ENCODE assay signal across 27 cellular contexts in the genomic region with DNA sequence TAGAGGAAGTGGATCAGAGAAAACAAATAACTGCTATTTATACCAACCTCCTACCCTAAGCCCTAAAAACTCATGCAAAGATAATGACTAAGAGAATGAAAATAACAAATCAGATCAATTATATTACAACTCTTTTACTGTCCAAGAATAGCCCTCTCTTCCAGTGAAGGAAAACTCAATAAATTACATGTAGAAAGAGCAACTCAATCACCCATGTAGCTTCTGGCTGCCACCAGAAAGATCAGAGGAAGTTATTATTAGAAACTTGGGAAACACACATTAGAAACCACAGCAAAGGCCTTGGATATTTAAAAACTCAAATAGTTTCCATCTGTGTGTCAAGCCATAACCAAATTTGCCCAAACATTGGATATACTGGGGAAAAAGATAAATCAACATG.
DNase-seq lines count a peak whose midpoint lies in the region; ATAC-seq and TF ChIP-seq lines count a peak whose summit lies in the region.
"Had no signal": no experiment of that assay in that cellular context is flagged by ENCODE, and none has a peak within 500 bp of the region (broad histone marks: within the 10 kb centered on the region; RNA-seq: fewer than 3 reads in every experiment).

No MANE protein-coding gene starts in this region.

- H3K4me1 ChIP-seq in osteoblast (ENCODE audit: insufficient read depth, low read length) = peaks cover 36% of the 10 kb centered on the region
- H3K4me1 ChIP-seq: body of pancreas, colonic mucosa, parathyroid adenoma, Peyer's patch had no signal

- DNase-seq in AG10803 (ENCODE audit: low read depth) (peak; percentile 60), NOMO-1 treated with DMSO at 0.1 percent for 48 hours (lab: John Stamatoyannopoulos, UW; ENCODE audit: unreplicated experiment) (peak; percentile 73), coronary artery (ENCODE audit: low spot score) (no peak), osteoblast (ENCODE audit: insufficient read length, low spot score, missing footprints) (peak; percentile 39), KBM-7 (no peak), NCI-H1694 treated with DMSO at 0.1 percent for 48 hours (lab: John Stamatoyannopoulos, UW) (no peak)
- DNase-seq: activated CD8-positive, alpha-beta T cell treated with anti-CD3 and anti-CD28 coated beads, Interleukin-2, amount 10 ng/mL, durations not matched to agents 7 days and 5 days; activated T-cell treated with anti-CD3 and anti-CD28 coated beads, Interleukin-2, amount 50 U/mL, for 24 hours; body of pancreas; colonic mucosa; DMS 273 treated with DMSO at 0.1 percent for 48 hours; foreskin melanocyte; hypothalamus; KG1; kidney; naive thymus-derived CD8-positive, alpha-beta T cell; NCI-H1092 treated with DMSO at 0.1 percent for 48 hours; Peyer's patch; small intestine; stimulated activated CD4-positive, alpha-beta T cell treated with anti-CD3 and anti-CD28 coated beads, Interleukin-4, amount 100 ng/mL, for 24 hours; T-helper 9 cell had no signal

- no peak for ATAC-seq in GM19397 (IDR thresholded peaks at IDR 0.05; ENCODE audit: unreplicated experiment)
- ATAC-seq in stimulated activated memory B cell treated with anti-CD40 and anti-IgM and Interleukin-4, amounts not matched to agents 10 μg/mL and 1 μg/mL and 100 μg/mL, for 72 hours = no peak
- ATAC-seq: activated CD8-positive, alpha-beta T cell treated with anti-CD3 and anti-CD28 coated beads, Interleukin-2, amount 10 ng/mL, durations not matched to agents 7 days and 5 days; body of pancreas; naive thymus-derived CD8-positive, alpha-beta T cell had no signal

- H3K4me1 Mint-ChIP-seq in stimulated activated memory B cell treated with anti-CD40 and anti-IgM and Interleukin-4, amounts not matched to agents 10 μg/mL and 1 μg/mL and 100 μg/mL, for 72 hours = no peaks in the 10 kb centered on the region
- H3K4me1 Mint-ChIP-seq: activated naive CD4-positive, alpha-beta T cell treated with anti-CD3 and anti-CD28 coated beads, Interleukin-2, amount 50 U/mL, for 24 hours; memory B cell; naive thymus-derived CD8-positive, alpha-beta T cell had no signal

- no peaks in the 10 kb centered on the region for H3K9me3 ChIP-seq in osteoblast (ENCODE audit: low read depth, low read length)
- H3K9me3 ChIP-seq: body of pancreas, colonic mucosa, Peyer's patch had no signal

- H3K36me3 Mint-ChIP-seq in stimulated activated memory B cell treated with anti-CD40 and anti-IgM and Interleukin-4, amounts not matched to agents 10 μg/mL and 1 μg/mL and 100 μg/mL, for 72 hours = no peaks in the 10 kb centered on the region
- H3K36me3 Mint-ChIP-seq: activated naive CD4-positive, alpha-beta T cell treated with anti-CD3 and anti-CD28 coated beads, Interleukin-2, amount 50 U/mL, for 24 hours; CD14-positive monocyte; memory B cell; naive thymus-derived CD8-positive, alpha-beta T cell had no signal

- H3K27me3 Mint-ChIP-seq in stimulated activated memory B cell treated with anti-CD40 and anti-IgM and Interleukin-4, amounts not matched to agents 10 μg/mL and 1 μg/mL and 100 μg/mL, for 72 hours = no peaks in the 10 kb centered on the region
- H3K27me3 Mint-ChIP-seq: memory B cell had no signal

- H3K36me3 ChIP-seq in osteoblast (ENCODE audit: insufficient read depth, low read length) = no peaks in the 10 kb centered on the region
- H3K36me3 ChIP-seq: colonic mucosa, Peyer's patch had no signal

- no peak overlapping the region for H3K4me3 Mint-ChIP-seq in stimulated activated memory B cell treated with anti-CD40 and anti-IgM and Interleukin-4, amounts not matched to agents 10 μg/mL and 1 μg/mL and 100 μg/mL, for 72 hours
- H3K4me3 Mint-ChIP-seq: activated CD8-positive, alpha-beta T cell treated with anti-CD3 and anti-CD28 coated beads, Interleukin-2, amount 10 ng/mL, durations not matched to agents 7 days and 5 days; activated naive CD4-positive, alpha-beta T cell treated with anti-CD3 and anti-CD28 coated beads, Interleukin-2, amount 50 U/mL, for 24 hours; activated T-cell treated with anti-CD3 and anti-CD28 coated beads, Interleukin-2, amount 50 U/mL, for 24 hours; CD14-positive monocyte; memory B cell; naive thymus-derived CD8-positive, alpha-beta T cell had no signal

- H3K4me2 ChIP-seq in osteoblast (ENCODE audit: insufficient read depth, low read length) = no peak overlapping the region

- H3K4me3 ChIP-seq in AG10803 (ENCODE audit: low read length) (no peak overlapping the region), coronary artery (no peak overlapping the region), osteoblast (ENCODE audit: insufficient read depth, low read length) (no peak overlapping the region)
- H3K4me3 ChIP-seq: body of pancreas, colonic mucosa, Peyer's patch had no signal

- no peaks in the 10 kb centered on the region for H3K9me3 Mint-ChIP-seq in stimulated activated memory B cell treated with anti-CD40 and anti-IgM and Interleukin-4, amounts not matched to agents 10 μg/mL and 1 μg/mL and 100 μg/mL, for 72 hours

- H3K27ac ChIP-seq in coronary artery (peak overlapping the region; percentile 9 to 17), osteoblast (ENCODE audit: low read depth, low read length) (no peak overlapping the region)
- H3K27ac ChIP-seq: body of pancreas, colonic mucosa, parathyroid adenoma, Peyer's patch had no signal

- TF ChIP-seq CTCF in AG10803 (conservative IDR thresholded peaks at IDR 0.05; ENCODE audit: low read length) = no peak
- TF ChIP-seq CTCF in coronary artery (IDR thresholded peaks at IDR 0.05) = no peak
- TF ChIP-seq CTCF in osteoblast (IDR thresholded peaks at IDR 0.05; ENCODE audit: extremely low read depth, low read depth, low read length) = no peak

- H2AFZ ChIP-seq in osteoblast (ENCODE audit: low read length) = no peak overlapping the region
- H2AFZ ChIP-seq: parathyroid adenoma had no signal

- H3K27me3 ChIP-seq in osteoblast (ENCODE audit: insufficient read depth, low read length) = no peaks in the 10 kb centered on the region
- H3K27me3 ChIP-seq: body of pancreas, colonic mucosa, Peyer's patch had no signal

- H4K20me1 ChIP-seq in osteoblast (ENCODE audit: insufficient read depth, low read length) = no peaks in the 10 kb centered on the region

- H3K27ac Mint-ChIP-seq in stimulated activated memory B cell treated with anti-CD40 and anti-IgM and Interleukin-4, amounts not matched to agents 10 μg/mL and 1 μg/mL and 100 μg/mL, for 72 hours = no peak overlapping the region
- H3K27ac Mint-ChIP-seq: activated CD8-positive, alpha-beta T cell treated with anti-CD3 and anti-CD28 coated beads, Interleukin-2, amount 10 ng/mL, durations not matched to agents 7 days and 5 days; activated naive CD4-positive, alpha-beta T cell treated with anti-CD3 and anti-CD28 coated beads, Interleukin-2, amount 50 U/mL, for 24 hours; activated T-cell treated with anti-CD3 and anti-CD28 coated beads, Interleukin-2, amount 50 U/mL, for 24 hours; CD14-positive monocyte; memory B cell; naive thymus-derived CD8-positive, alpha-beta T cell had no signal

- H3K79me2 ChIP-seq in osteoblast (ENCODE audit: insufficient read depth, low read length) = no peaks in the 10 kb centered on the region
- H3K79me2 ChIP-seq: parathyroid adenoma had no signal

- in situ Hi-C loops in KBM-7 (cut with MboI; ENCODE audit: low pct_unique_long_range_greater_than_20kb, low sequenced_read_pairs) = no loop called here

Comparison
In these comparisons a context has a peak if more than half of its experiments do, and no peak if none do; other contexts are left out.
1. DNase-seq: peak in AG10803 (single experiment), NOMO-1 treated with DMSO at 0.1 percent for 48 hours (single experiment) and osteoblast (single experiment); none in coronary artery (single experiment), KBM-7 (single experiment) and NCI-H1694 treated with DMSO at 0.1 percent for 48 hours (single experiment).